ENCODE assay signal across 1 cellular context in genomic region chr20:35314460-35315198, GRCh38.
TF ChIP-seq lines count a peak whose summit lies in the region.

No MANE protein-coding gene starts in this region.

TF ChIP-seq in IMR-90, 13 proteins besides CTCF, POLR2A, EP300 and RAD21 (continued from another document):
- TF ChIP-seq, protein P1, sequence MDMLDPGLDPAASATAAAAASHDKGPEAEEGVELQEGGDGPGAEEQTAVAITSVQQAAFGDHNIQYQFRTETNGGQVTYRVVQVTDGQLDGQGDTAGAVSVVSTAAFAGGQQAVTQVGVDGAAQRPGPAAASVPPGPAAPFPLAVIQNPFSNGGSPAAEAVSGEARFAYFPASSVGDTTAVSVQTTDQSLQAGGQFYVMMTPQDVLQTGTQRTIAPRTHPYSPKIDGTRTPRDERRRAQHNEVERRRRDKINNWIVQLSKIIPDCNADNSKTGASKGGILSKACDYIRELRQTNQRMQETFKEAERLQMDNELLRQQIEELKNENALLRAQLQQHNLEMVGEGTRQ (IDR thresholded peaks at IDR 0.05; ENCODE audit: low read depth, low read length), result no peak
- no peak for TF ChIP-seq NFE2L2 (IDR thresholded peaks at IDR 0.05; ENCODE audit: low read depth, low read length)
- TF ChIP-seq CEBPB (IDR thresholded peaks at IDR 0.05; ENCODE audit: low read depth, low read length), result no peak
- no peak for TF ChIP-seq MAZ (IDR thresholded peaks at IDR 0.05; ENCODE audit: borderline replicate concordance, low read depth, low read length)
- TF ChIP-seq RCOR1 (IDR thresholded peaks at IDR 0.05; ENCODE audit: insufficient replicate concordance, low read length), result no peak
- TF ChIP-seq, protein P2, sequence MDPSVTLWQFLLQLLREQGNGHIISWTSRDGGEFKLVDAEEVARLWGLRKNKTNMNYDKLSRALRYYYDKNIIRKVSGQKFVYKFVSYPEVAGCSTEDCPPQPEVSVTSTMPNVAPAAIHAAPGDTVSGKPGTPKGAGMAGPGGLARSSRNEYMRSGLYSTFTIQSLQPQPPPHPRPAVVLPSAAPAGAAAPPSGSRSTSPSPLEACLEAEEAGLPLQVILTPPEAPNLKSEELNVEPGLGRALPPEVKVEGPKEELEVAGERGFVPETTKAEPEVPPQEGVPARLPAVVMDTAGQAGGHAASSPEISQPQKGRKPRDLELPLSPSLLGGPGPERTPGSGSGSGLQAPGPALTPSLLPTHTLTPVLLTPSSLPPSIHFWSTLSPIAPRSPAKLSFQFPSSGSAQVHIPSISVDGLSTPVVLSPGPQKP (IDR thresholded peaks at IDR 0.05; ENCODE audit: borderline replicate concordance, low read depth, low read length), result no peak
- no peak for TF ChIP-seq FOS (IDR thresholded peaks at IDR 0.05; ENCODE audit: low read depth, low read length)
- no peak for TF ChIP-seq CHD1 (IDR thresholded peaks at IDR 0.05; ENCODE audit: low read depth, low read length)
- TF ChIP-seq MAFK (IDR thresholded peaks at IDR 0.05; ENCODE audit: low read depth, low read length), result no peak
